8 cellular contexts compared by ENCODE assay signal in genomic region chr3:123201223-123201556, GRCh38. TPM values are rescaled to one million over a fixed set of nuclear protein-coding genes. Genes with fewer than 3 reads are reported as not detected.
A peak's percentile ranks its signal among the peaks of the same experiment; 100 is the strongest.
DNase-seq lines count a peak whose midpoint lies in the region; ATAC-seq and TF ChIP-seq lines count a peak whose summit lies in the region.

No MANE protein-coding gene starts in this region.

- intact Hi-C loops in cardiac septum (cut with DNase I), result loop anchor here (5.0 kb wide), 1 partner anchor 169 kb away; no protein-coding TSS in a partner anchor
- intact Hi-C loops in breast epithelium (cut with DNase I; ENCODE audit: low total_unique reads), result no loop called here
- intact Hi-C loops in vagina (cut with DNase I), result no loop called here

- 0 to 20% methylated on average over 1 to 5 of the region's 6 CpGs for WGBS in mesodermal cell (ENCODE audit: insufficient coverage in 2 of 2), 2 experiments

- no peak for DNase-seq in right atrium auricular region (ENCODE audit: low spot score)
- no peak for DNase-seq in cardiac septum (ENCODE audit: low spot score)
- DNase-seq in breast epithelium (ENCODE audit: low spot score in 2 of 2), result no peak
- DNase-seq in vagina (ENCODE audit: extremely low spot score in 2 of 2), result no peak
- no peak for DNase-seq in NCI-H1417 treated with DMSO at 0.1 percent for 48 hours (lab: John Stamatoyannopoulos, UW)

- H3K4me3 ChIP-seq in right atrium auricular region (peak overlapping the region; percentile 88 to 96), breast epithelium (peak overlapping the region; percentile 76 to 95 (median 91)), mesodermal cell (ENCODE audit: extremely low read depth, insufficient read depth, low read length, poor library complexity, severe bottlenecking) (peak overlapping the region; percentile 83), vagina (peak overlapping the region; percentile 77 to 86)

- no peak for TF ChIP-seq CTCF in right atrium auricular region (IDR thresholded peaks at IDR 0.05)
- TF ChIP-seq CTCF in breast epithelium (IDR thresholded peaks at IDR 0.05), result no peak
- no peak for TF ChIP-seq CTCF in vagina (IDR thresholded peaks at IDR 0.05)

- H3K4me1 ChIP-seq in right atrium auricular region (peaks cover 0 to 10% of the 10 kb centered on the region in 2 donors), breast epithelium (peaks cover 0 to 3% of the 10 kb centered on the region in 2 donors), mesodermal cell (ENCODE audit: control insufficient read depth, insufficient read depth, low read length, poor library complexity, severe bottlenecking) (no peaks in the 10 kb centered on the region), vagina (peaks cover 13% of the 10 kb centered on the region)

- H3K36me3 ChIP-seq in right atrium auricular region, result no peaks in the 10 kb centered on the region
- no peaks in the 10 kb centered on the region for H3K36me3 ChIP-seq in breast epithelium
- no peaks in the 10 kb centered on the region for H3K36me3 ChIP-seq in mesodermal cell (ENCODE audit: control insufficient read depth, insufficient read depth, low read length)
- no peaks in the 10 kb centered on the region for H3K36me3 ChIP-seq in vagina

- H3K27ac ChIP-seq in right atrium auricular region (peak overlapping the region; percentile 86 to 90), breast epithelium (peak overlapping the region; percentile 90 to 95), mesodermal cell (ENCODE audit: low read depth, low read length, severe bottlenecking) (peak overlapping the region; percentile 20), vagina (peak overlapping the region; percentile 90)

- no peak for ATAC-seq in GM18873 (IDR thresholded peaks at IDR 0.05; ENCODE audit: low FRiP score, unreplicated experiment)
- no peak for ATAC-seq in HG02852 (IDR thresholded peaks at IDR 0.05; ENCODE audit: unreplicated experiment)

- no peaks in the 10 kb centered on the region for H3K27me3 ChIP-seq in right atrium auricular region
- no peaks in the 10 kb centered on the region for H3K27me3 ChIP-seq in breast epithelium
- H3K27me3 ChIP-seq in vagina, result no peaks in the 10 kb centered on the region

- TF ChIP-seq POLR2A in breast epithelium (IDR thresholded peaks at IDR 0.05) (no peak), vagina (IDR thresholded peaks at IDR 0.05) (no peak)

- H3K9me3 ChIP-seq in right atrium auricular region, result no peaks in the 10 kb centered on the region
- H3K9me3 ChIP-seq in breast epithelium, result no peaks in the 10 kb centered on the region
- no peaks in the 10 kb centered on the region for H3K9me3 ChIP-seq in mesodermal cell (ENCODE audit: control insufficient read depth, low read length)
- H3K9me3 ChIP-seq in vagina, result no peaks in the 10 kb centered on the region

RNA-seq across cellular contexts. Expression of gene SEC22A, which starts 0.6 kb away (rescaled TPM):
- 10 to 100 TPM; 13.7 to 24.2 TPM for total RNA-seq in right atrium auricular region
- 8.9 TPM for total RNA-seq in cardiac septum
- 10 to 100 TPM; 28.5 to 45.2 (median 33.1) TPM for total RNA-seq in breast epithelium
- polyA plus RNA-seq in mesodermal cell (2013, experiment 1 of 2), result 21.2 TPM
- 22.5 TPM for polyA plus RNA-seq in mesodermal cell (2013, experiment 2 of 2)
- 17.7 TPM for total RNA-seq in vagina

Comparison
In these comparisons a context has a peak if more than half of its experiments do, and no peak if none do; other contexts are left out.
1. H3K27ac ChIP-seq: peak in every context shown above with its lines; median percentile 92 in breast epithelium; 90 in vagina; 88 in right atrium auricular region; 20 in mesodermal cell.